In the genomic region with DNA sequence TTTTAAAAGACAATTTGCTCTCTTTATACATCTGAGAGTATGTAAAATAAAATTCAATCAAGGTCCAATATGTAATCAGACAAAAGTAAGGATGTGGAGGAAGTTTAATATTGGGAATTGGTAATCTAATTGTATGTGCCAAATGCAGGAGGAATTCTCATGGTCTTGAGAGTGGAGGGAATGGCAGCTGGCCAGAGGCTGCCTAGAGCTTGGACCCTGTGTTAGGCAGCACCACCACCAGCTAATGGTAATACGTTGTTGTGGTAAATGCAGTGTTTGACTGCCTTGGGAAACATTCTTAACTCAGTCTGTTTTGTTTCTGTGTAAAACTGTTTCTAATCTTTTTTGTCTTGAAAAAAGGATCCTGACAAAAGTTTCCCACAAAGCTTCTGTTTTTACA, we compare ENCODE assay signal across 20 cellular contexts.
"Had no signal": no experiment of that assay in that cellular context is flagged by ENCODE, and none has a peak within 500 bp of the region (broad histone marks: within the 10 kb centered on the region; RNA-seq: fewer than 3 reads in every experiment).

No MANE protein-coding gene starts in this region.

- H3K9ac ChIP-seq: parathyroid adenoma had no signal

- H3K4me1 ChIP-seq: breast epithelium, parathyroid adenoma had no signal

- H3K27me3 Mint-ChIP-seq: naive thymus-derived CD4-positive, alpha-beta T cell; stimulated activated naive B cell treated with anti-CD40 and anti-IgM and Interleukin-4, amounts not matched to agents 10 μg/mL and 1 μg/mL and 100 μg/mL, for 72 hours had no signal

- H3K27me3 ChIP-seq: breast epithelium, dorsolateral prefrontal cortex, gastroesophageal sphincter, heart right ventricle, tibial nerve, vagina had no signal

- H3K4me3 Mint-ChIP-seq: activated CD8-positive, alpha-beta T cell treated with anti-CD3 and anti-CD28 coated beads, Interleukin-2, amount 10 ng/mL, durations not matched to agents 7 days and 5 days; endodermal cell; naive thymus-derived CD4-positive, alpha-beta T cell; stimulated activated naive B cell treated with anti-CD40 and anti-IgM and Interleukin-4, amounts not matched to agents 10 μg/mL and 1 μg/mL and 100 μg/mL, for 72 hours; T-helper 1 cell treated with Interleukin-12 subunit alpha and Interleukin-12 subunit beta and Interleukin-4 antibody, amounts not matched to agents 30 μg/mL and 1 μg/mL, for 36 hours had no signal

- H3K4me3 ChIP-seq: breast epithelium, dorsolateral prefrontal cortex, gastroesophageal sphincter, heart right ventricle, lung, tibial nerve, vagina had no signal

- H3K36me3 ChIP-seq: breast epithelium, gastroesophageal sphincter, heart right ventricle, tibial nerve, vagina had no signal

- H3K9me3 Mint-ChIP-seq: activated naive CD4-positive, alpha-beta T cell treated with anti-CD3 and anti-CD28 coated beads, Interleukin-2, amount 50 U/mL, for 72 hours; endodermal cell; naive thymus-derived CD4-positive, alpha-beta T cell; stimulated activated naive B cell treated with anti-CD40 and anti-IgM and Interleukin-4, amounts not matched to agents 10 μg/mL and 1 μg/mL and 100 μg/mL, for 72 hours; T-helper 1 cell treated with Interleukin-12 subunit alpha and Interleukin-12 subunit beta and Interleukin-4 antibody, amounts not matched to agents 30 μg/mL and 1 μg/mL, for 36 hours had no signal

- H3K27ac Mint-ChIP-seq: activated CD8-positive, alpha-beta T cell treated with anti-CD3 and anti-CD28 coated beads, Interleukin-2, amount 10 ng/mL, durations not matched to agents 7 days and 5 days; activated naive CD4-positive, alpha-beta T cell treated with anti-CD3 and anti-CD28 coated beads, Interleukin-2, amount 50 U/mL, for 72 hours; endodermal cell; naive thymus-derived CD4-positive, alpha-beta T cell; stimulated activated naive B cell treated with anti-CD40 and anti-IgM and Interleukin-4, amounts not matched to agents 10 μg/mL and 1 μg/mL and 100 μg/mL, for 72 hours; T-helper 1 cell treated with Interleukin-12 subunit alpha and Interleukin-12 subunit beta and Interleukin-4 antibody, amounts not matched to agents 30 μg/mL and 1 μg/mL, for 36 hours had no signal

- H3K9me3 ChIP-seq: breast epithelium, gastroesophageal sphincter, heart right ventricle, tibial nerve, vagina had no signal

- H2AFZ ChIP-seq: parathyroid adenoma had no signal

- H3K36me3 Mint-ChIP-seq: activated naive CD4-positive, alpha-beta T cell treated with anti-CD3 and anti-CD28 coated beads, Interleukin-2, amount 50 U/mL, for 72 hours had no signal

- H3K27ac ChIP-seq: breast epithelium, dorsolateral prefrontal cortex, gastroesophageal sphincter, heart right ventricle, parathyroid adenoma, tibial nerve, vagina had no signal

- DNase-seq: activated CD4-positive, alpha-beta T cell treated with anti-CD3 and anti-CD28 coated beads for 48 hours; activated CD8-positive, alpha-beta memory T cell treated with anti-CD3 and anti-CD28 coated beads, Interleukin-2, amount 50 U/mL, for 4 hours; activated CD8-positive, alpha-beta T cell treated with anti-CD3 and anti-CD28 coated beads, Interleukin-2, amount 10 ng/mL, durations not matched to agents 7 days and 5 days; activated effector memory CD4-positive, alpha-beta T cell treated with anti-CD3 and anti-CD28 coated beads, Interleukin-2, amount 50 U/mL, for 16 hours; activated T-cell treated with anti-CD3 and anti-CD28 coated beads, Interleukin-2, amount 50 U/mL, for 48 hours; dorsolateral prefrontal cortex; endodermal cell; heart right ventricle; left colon; naive thymus-derived CD4-positive, alpha-beta T cell; stimulated activated CD4-positive, alpha-beta T cell treated with anti-CD3 and anti-CD28 coated beads, Interleukin-4, amount 100 ng/mL, for 1 hour; stimulated activated naive B cell treated with anti-CD40 and anti-IgM and Interleukin-4, amounts not matched to agents 10 μg/mL and 1 μg/mL and 100 μg/mL, for 72 hours had no signal

- ATAC-seq: activated CD8-positive, alpha-beta T cell treated with anti-CD3 and anti-CD28 coated beads, Interleukin-2, amount 10 ng/mL, durations not matched to agents 7 days and 5 days; activated naive CD4-positive, alpha-beta T cell treated with anti-CD3 and anti-CD28 coated beads, Interleukin-2, amount 50 U/mL, for 72 hours; gastroesophageal sphincter; left colon; naive thymus-derived CD4-positive, alpha-beta T cell; stimulated activated naive B cell treated with anti-CD40 and anti-IgM and Interleukin-4, amounts not matched to agents 10 μg/mL and 1 μg/mL and 100 μg/mL, for 72 hours had no signal
